8 cellular contexts compared by ENCODE assay signal in genomic region chr1:83476518-83476917, GRCh38.
DNase-seq lines count a peak whose midpoint lies in the region; ATAC-seq, FAIRE-seq and TF ChIP-seq lines count a peak whose summit lies in the region.
"Not testable (repeated sequence)": the region's sequence is repeated elsewhere in the genome, so short reads cannot be mapped to it uniquely, and the experiment has no call there.

No MANE protein-coding gene starts in this region.

- peak; percentile 71 for FAIRE-seq in small intestine (lab: Jason Lieb, UNC)

- H2AFZ ChIP-seq in OCI-LY3 (ENCODE audit: low read depth, low read length): not testable (repeated sequence)

- peaks cover 45% of the 10 kb centered on the region for H3K4me1 ChIP-seq in OCI-LY3 (ENCODE audit: low read length)
- H3K4me1 ChIP-seq in small intestine (ENCODE audit: control insufficient read depth in 2 of 2, insufficient read depth in 1 of 2, low read depth in 1 of 2, low read length in 1 of 2): not testable (repeated sequence)

- peak; percentile 67 for ATAC-seq in GM18498 (IDR thresholded peaks at IDR 0.05; ENCODE audit: unreplicated experiment)
- ATAC-seq in GM18873 (IDR thresholded peaks at IDR 0.05; ENCODE audit: low FRiP score, unreplicated experiment): peak; percentile 81
- ATAC-seq in GM19467 (IDR thresholded peaks at IDR 0.05; ENCODE audit: unreplicated experiment): peak; percentile 67
- peak; percentile 48 for ATAC-seq in HG02588 (IDR thresholded peaks at IDR 0.05; ENCODE audit: unreplicated experiment)
- peak; percentile 56 for ATAC-seq in HG02943 (IDR thresholded peaks at IDR 0.05; ENCODE audit: low read depth, unreplicated experiment)
- peak; percentile 62 for ATAC-seq in HG03342 (IDR thresholded peaks at IDR 0.05; ENCODE audit: unreplicated experiment)

- not testable (repeated sequence) for H4K20me1 ChIP-seq in OCI-LY3 (ENCODE audit: insufficient read depth, low read length)

- peak overlapping the region; percentile 81 for H3K9ac ChIP-seq in OCI-LY3 (ENCODE audit: low read length)

- peak overlapping the region; percentile 93 for H3K27ac ChIP-seq in OCI-LY3 (ENCODE audit: low read length)
- not testable (repeated sequence) for H3K27ac ChIP-seq in small intestine (ENCODE audit: low read depth in 1 of 2, low read length in 1 of 2)

- TF ChIP-seq CTCF in OCI-LY3 (IDR thresholded peaks at IDR 0.05; ENCODE audit: low read depth, low read length): not testable (repeated sequence)

- not testable (repeated sequence) for H3K36me3 ChIP-seq in OCI-LY3 (replicated peaks; ENCODE audit: low read depth, low read length); small intestine (ENCODE audit: control insufficient read depth in 2 of 2, insufficient read depth in 2 of 2, low read length in 2 of 2)

- peaks cover 71% of the 10 kb centered on the region for H3K79me2 ChIP-seq in OCI-LY3 (ENCODE audit: low read length)

- H3K27me3 ChIP-seq in OCI-LY3 (ENCODE audit: low read depth, low read length); small intestine (ENCODE audit: control insufficient read depth in 2 of 2, insufficient read depth in 2 of 2, low read length in 2 of 2): not testable (repeated sequence)

- H3K4me3 ChIP-seq in OCI-LY3 (ENCODE audit: low read length): peak overlapping the region; percentile 74
- H3K4me3 ChIP-seq in small intestine (ENCODE audit: low read depth in 1 of 2, low read length in 2 of 2): not testable (repeated sequence)

- H3K4me2 ChIP-seq in OCI-LY3 (ENCODE audit: low read length): peak overlapping the region; percentile 73

- not testable (repeated sequence) for H3K9me3 ChIP-seq in OCI-LY3 (ENCODE audit: insufficient read depth, low read length); small intestine (ENCODE audit: control insufficient read depth, low read depth)

- 79 to 91% (median 82%) methylated on average over 2 of the region's 2 CpGs for WGBS in small intestine, 3 donors

- not testable (repeated sequence) for DNase-seq in small intestine
